ENCODE assay signal across 25 cellular contexts in the genomic region with DNA sequence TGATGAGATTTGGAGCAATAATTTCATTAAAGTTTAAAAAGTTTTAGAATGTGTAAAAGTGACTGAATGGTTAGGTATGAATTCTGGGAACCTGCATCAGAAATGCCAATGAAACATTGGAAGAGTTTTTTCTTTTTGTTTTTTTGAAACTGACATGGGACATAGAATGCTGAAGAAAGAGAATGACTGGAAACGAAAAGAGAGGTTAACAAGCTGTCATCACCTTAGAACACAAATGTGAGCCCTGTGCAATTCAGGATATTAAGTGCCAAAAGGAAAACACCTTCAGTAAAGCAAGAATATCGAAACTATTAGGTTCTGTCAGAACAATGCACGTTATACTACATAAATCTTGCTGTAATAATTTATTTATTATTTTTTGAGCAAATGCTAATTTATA. TPM values are rescaled to one million over a fixed set of nuclear protein-coding genes. Genes with fewer than 3 reads are reported as not detected.
DNase-seq lines count a peak whose midpoint lies in the region; ATAC-seq, FAIRE-seq and TF ChIP-seq lines count a peak whose summit lies in the region.
"Had no signal": no experiment of that assay in that cellular context is flagged by ENCODE, and none has a peak within 500 bp of the region (broad histone marks: within the 10 kb centered on the region; RNA-seq: fewer than 3 reads in every experiment).

No MANE protein-coding gene starts in this region.

- no peaks in the 10 kb centered on the region for H3K4me1 Mint-ChIP-seq in stimulated activated naive B cell treated with anti-CD40 and anti-IgM and Interleukin-4, amounts not matched to agents 10 μg/mL and 1 μg/mL and 100 μg/mL, for 72 hours
- no peaks in the 10 kb centered on the region for H3K4me1 Mint-ChIP-seq in immature natural killer cell
- H3K4me1 Mint-ChIP-seq: CD14-positive monocyte; CD4-positive, alpha-beta memory T cell; CD4-positive, CD25-positive, alpha-beta regulatory T cell; CD8-positive, alpha-beta memory T cell had no signal

- no peak overlapping the region for H3K9ac ChIP-seq in K562 (ENCODE audit: insufficient read depth in 1 of 2, low read depth in 2 of 2, low read length in 2 of 2)
- H3K9ac ChIP-seq: BLaER1 had no signal

- in situ Hi-C loops in K562 (cut with MboI), result no loop called here

- no peaks in the 10 kb centered on the region for H4K20me1 ChIP-seq in K562 (replicated peaks; ENCODE audit: control insufficient read depth, insufficient read depth, low read length)
- H4K20me1 ChIP-seq: BLaER1 had no signal

- no peaks in the 10 kb centered on the region for H3K9me3 ChIP-seq in K562 (replicated peaks; ENCODE audit: control insufficient read depth, insufficient read depth, low read depth, low read length)
- H3K9me3 ChIP-seq: BE2C, BLaER1 had no signal

- TF ChIP-seq RAD21 in K562 (CRISPR knock-in tag; conservative IDR thresholded peaks at IDR 0.05 in 1 of 2, IDR thresholded peaks at IDR 0.05 in 1 of 2), result no peak

- no peaks in the 10 kb centered on the region for H3K9me3 Mint-ChIP-seq in stimulated activated naive B cell treated with anti-CD40 and anti-IgM and Interleukin-4, amounts not matched to agents 10 μg/mL and 1 μg/mL and 100 μg/mL, for 72 hours
- H3K9me3 Mint-ChIP-seq in immature natural killer cell, result no peaks in the 10 kb centered on the region
- H3K9me3 Mint-ChIP-seq: CD4-positive, alpha-beta memory T cell; CD8-positive, alpha-beta memory T cell had no signal

- H3K9me1 ChIP-seq in K562 (ENCODE audit: control insufficient read depth, insufficient read depth, low read length), result no peaks in the 10 kb centered on the region

- BruUV-seq in K562 (replicated peaks; lab: Mats Ljungman, UMichigan), result no TSS peak

- H2AFZ ChIP-seq in K562 (ENCODE audit: low read depth, low read length), result no peak overlapping the region

- no peaks in the 10 kb centered on the region for H3K36me3 ChIP-seq in K562 (ENCODE audit: control insufficient read depth, insufficient read depth, low read length)
- H3K36me3 ChIP-seq: BE2C, BLaER1 had no signal

- no peak for DNase-seq in K562 (ENCODE audit: extremely low read depth in 1 of 4, low spot score in 3 of 4)
- no peak for DNase-seq in stimulated activated naive B cell treated with anti-CD40 and anti-IgM and Interleukin-4, amounts not matched to agents 10 μg/mL and 1 μg/mL and 100 μg/mL, for 72 hours
- DNase-seq in immature natural killer cell, result no peak
- DNase-seq: ACHN; BE2C; C1 segment of cervical spinal cord; CD4-positive, alpha-beta memory T cell; CD4-positive, CD25-positive, alpha-beta regulatory T cell; CD8-positive, alpha-beta memory T cell; COR-L47; DMS 273 treated with DMSO at 0.1 percent for 48 hours; DMS153; DMS53; DMS79; DND-41; EL; GDM1 had no signal

- peak; percentile 65 for FAIRE-seq in A204.1 (lab: Jason Lieb, UNC)
- no peak for FAIRE-seq in K562 (lab: Jason Lieb, UNC)
- FAIRE-seq: GM12878, GM12892, GM19239 had no signal

- TF ChIP-seq EP300 in K562 (IDR thresholded peaks at IDR 0.05; ENCODE audit: low read length), result no peak

- CTCF ChIA-PET in K562 (lab: Yijun Ruan, JAX; ENCODE audit: low intra/inter-chr PET ratio), result no interaction called here

- TF ChIP-seq POLR2A in K562 (conservative IDR thresholded peaks at IDR 0.05) (no peak), GM18505 (IDR thresholded peaks at IDR 0.05; ENCODE audit: borderline replicate concordance, extremely low read depth, insufficient read depth, insufficient read length) (no peak)

- no peaks in the 10 kb centered on the region for H3K79me2 ChIP-seq in K562 (ENCODE audit: control insufficient read depth, insufficient read depth, low read length)

- H3K27ac ChIP-seq in K562 (ENCODE audit: extremely low read depth, low read depth, low read length), result no peak overlapping the region
- H3K27ac ChIP-seq: 22Rv1, BLaER1 had no signal

- ATAC-seq in K562 (no peak), GM18505 (IDR thresholded peaks at IDR 0.05; ENCODE audit: unreplicated experiment) (no peak)
- no peak for ATAC-seq in stimulated activated naive B cell treated with anti-CD40 and anti-IgM and Interleukin-4, amounts not matched to agents 10 μg/mL and 1 μg/mL and 100 μg/mL, for 72 hours (replicated peaks)
- ATAC-seq: GM12878 had no signal

- peak overlapping the region; percentile 6 for H3K27ac Mint-ChIP-seq in stimulated activated naive B cell treated with anti-CD40 and anti-IgM and Interleukin-4, amounts not matched to agents 10 μg/mL and 1 μg/mL and 100 μg/mL, for 72 hours
- H3K27ac Mint-ChIP-seq in immature natural killer cell, result no peak overlapping the region
- H3K27ac Mint-ChIP-seq: CD14-positive monocyte; CD4-positive, alpha-beta memory T cell; CD4-positive, CD25-positive, alpha-beta regulatory T cell; CD8-positive, alpha-beta memory T cell had no signal

- no peaks in the 10 kb centered on the region for H3K36me3 Mint-ChIP-seq in stimulated activated naive B cell treated with anti-CD40 and anti-IgM and Interleukin-4, amounts not matched to agents 10 μg/mL and 1 μg/mL and 100 μg/mL, for 72 hours
- no peaks in the 10 kb centered on the region for H3K36me3 Mint-ChIP-seq in immature natural killer cell
- H3K36me3 Mint-ChIP-seq: CD14-positive monocyte; CD4-positive, alpha-beta memory T cell; CD4-positive, CD25-positive, alpha-beta regulatory T cell; CD8-positive, alpha-beta memory T cell had no signal

- no peak overlapping the region for H3K4me3 ChIP-seq in K562
- H3K4me3 ChIP-seq: BLaER1, GM12878 had no signal

- H3K27me3 Mint-ChIP-seq in stimulated activated naive B cell treated with anti-CD40 and anti-IgM and Interleukin-4, amounts not matched to agents 10 μg/mL and 1 μg/mL and 100 μg/mL, for 72 hours, result peaks cover 12 to 14% of the 10 kb centered on the region in 2 donors
- H3K27me3 Mint-ChIP-seq in immature natural killer cell (ENCODE audit: low read depth in 3 of 3), result peaks cover 2 to 15% (median 15%) of the 10 kb centered on the region in 3 donors

- H3K4me2 ChIP-seq in K562 (ENCODE audit: insufficient read depth, low read length), result no peak overlapping the region
- H3K4me2 ChIP-seq: BLaER1 had no signal

- no peak overlapping the region for H3K4me3 Mint-ChIP-seq in stimulated activated naive B cell treated with anti-CD40 and anti-IgM and Interleukin-4, amounts not matched to agents 10 μg/mL and 1 μg/mL and 100 μg/mL, for 72 hours
- no peak overlapping the region for H3K4me3 Mint-ChIP-seq in immature natural killer cell
- H3K4me3 Mint-ChIP-seq: CD14-positive monocyte; CD4-positive, alpha-beta memory T cell; CD4-positive, CD25-positive, alpha-beta regulatory T cell; CD8-positive, alpha-beta memory T cell had no signal

- 1% methylated on average over 3 of the region's 3 CpGs for WGBS in K562 (ENCODE audit: insufficient coverage, low coverage, missing lambda C conversion rate)

- TF ChIP-seq CTCF in K562 (IDR thresholded peaks at IDR 0.05 in 2 of 3, conservative IDR thresholded peaks at IDR 0.05 in 1 of 3; ENCODE audit: insufficient read depth in 2 of 3, low read depth in 1 of 3, low read length in 3 of 3), result no peak

- no peaks in the 10 kb centered on the region for H3K4me1 ChIP-seq in K562 (replicated peaks in 1 of 2; ENCODE audit: control insufficient read depth in 2 of 2, insufficient read depth in 2 of 2, low read length in 2 of 2)
- H3K4me1 ChIP-seq: BLaER1 had no signal

- POLR2A ChIA-PET in K562 (lab: Yijun Ruan, JAX), result no interaction called here

- intact Hi-C loops in K562 (cut with micrococcal nuclease), result no loop called here

- peaks cover 13 to 15% of the 10 kb centered on the region in 2 experiments for H3K27me3 ChIP-seq in K562 (ENCODE audit: control insufficient read depth in 2 of 2, insufficient read depth in 2 of 2, low read length in 2 of 2)
- H3K27me3 ChIP-seq: BE2C, BLaER1 had no signal

TF ChIP-seq in K562, 482 proteins besides CTCF, POLR2A, EP300 and RAD21:
- TF ChIP-seq RNF2 (IDR thresholded peaks at IDR 0.05), result peak; percentile 55; the same call in 1 of the 2 replicates
- TF ChIP-seq HNRNPLL (IDR thresholded peaks at IDR 0.05; ENCODE audit: low read depth, low read length, poor library complexity, severe bottlenecking), result no peak
- peak; percentile 92 for TF ChIP-seq CBX8 (IDR thresholded peaks at IDR 0.05; ENCODE audit: borderline replicate concordance, extremely low read depth, low read depth, low read length, poor library complexity, severe bottlenecking)
- peak; percentile 28; the same call in 1 of the 2 replicates for TF ChIP-seq BMI1 (IDR thresholded peaks at IDR 0.05; ENCODE audit: low read length)
- peak; percentile 83 for TF ChIP-seq CBX2 (IDR thresholded peaks at IDR 0.05; ENCODE audit: insufficient read depth, low read length, poor library complexity, severe bottlenecking)
- no peak for TF ChIP-seq TOE1 (IDR thresholded peaks at IDR 0.05; ENCODE audit: borderline replicate concordance)
- TF ChIP-seq TOE1 (CRISPR knock-in tag; IDR thresholded peaks at IDR 0.05; ENCODE audit: borderline replicate concordance, low read depth), result no peak

RNA-seq across cellular contexts. Expression of a gene that starts 12.6 kb away (rescaled TPM):
- 398 and 596 TPM in 2 replicates for total RNA-seq in K562 (2011; cell fraction: chromatin; rRNA removed; ENCODE audit: low replicate concordance)
- 144 and 188 TPM in 2 replicates for total RNA-seq in K562 (2011; cell fraction: nucleolus; rRNA removed)
- total RNA-seq in K562 (2011; cell fraction: nucleoplasm; rRNA removed), result 271 and 334 TPM in 2 replicates
- total RNA-seq in K562 (2014; rRNA removed) (41.2 and 50.4 TPM in 2 replicates), K562 (2014; rRNA removed; fragmentation: Illumina TruSeq; extraction: Trizol) (60.3 and 68.3 TPM in 2 replicates), K562 (2015; rRNA removed; fragmentation: Illumina TruSeq; extraction: Trizol) (53.4 and 60.6 TPM in 2 replicates), K562 (2021) (54.8 and 59.3 TPM in 2 replicates)
- polyA plus RNA-seq in K562 (2011; rRNA removed) (69.6 and 73.1 TPM in 2 replicates), K562 (2014; fragmentation: Illumina TruSeq; extraction: Trizol) (45.2 and 46.6 TPM in 2 replicates), K562 (2014; fragmentation: Nextera tagmentation; extraction: Ambion mirVana) (10 to 100 TPM; 18.5 to 26.3 TPM), K562 (2014; rRNA removed) (28.7 and 31.0 TPM in 2 replicates), immature natural killer cell (10 to 100 TPM; 24.2 to 50.1 (median 30.1) TPM)
- 28.2 and 50.6 TPM in 2 replicates for polyA plus RNA-seq in K562 (2011; cell fraction: cytosol; rRNA removed)
- polyA plus RNA-seq in K562 (2011; cell fraction: nucleus; rRNA removed), result 55.8 and 68.8 TPM in 2 replicates
- polyA plus RNA-seq in K562 (2012), result 36.0 and 52.3 TPM in 2 replicates
- polyA minus RNA-seq in K562 (2011; rRNA and poly(A)+ RNA removed), result 297 and 410 TPM in 2 replicates
- polyA minus RNA-seq in K562 (2011; cell fraction: cytosol; rRNA and poly(A)+ RNA removed), result 42.7 and 73.7 TPM in 2 replicates
- 204 and 451 TPM in 2 replicates for polyA minus RNA-seq in K562 (2011; cell fraction: nucleus; rRNA and poly(A)+ RNA removed)
